18 cellular contexts compared by ENCODE assay signal in the genomic region with DNA sequence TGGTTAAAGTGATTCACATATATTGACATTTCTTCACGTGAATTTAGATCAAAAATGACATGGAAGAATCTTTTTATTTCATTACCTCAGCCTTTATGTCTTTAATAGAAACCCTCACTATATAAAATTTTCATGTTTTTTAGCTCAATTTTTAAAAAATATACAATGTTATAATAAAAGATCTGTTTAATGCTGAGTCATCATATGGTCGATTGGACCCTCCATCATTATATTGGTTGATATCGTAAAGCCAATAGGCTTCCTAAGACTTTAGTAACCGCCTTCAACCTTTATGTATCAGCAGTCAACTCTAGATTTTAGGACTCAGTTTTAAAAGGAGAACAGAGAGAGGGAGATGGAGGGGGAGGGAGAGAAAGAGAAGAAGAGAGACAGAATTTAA.
DNase-seq lines count a peak whose midpoint lies in the region; ATAC-seq, FAIRE-seq and TF ChIP-seq lines count a peak whose summit lies in the region.
"Had no signal": no experiment of that assay in that cellular context is flagged by ENCODE, and none has a peak within 500 bp of the region (broad histone marks: within the 10 kb centered on the region; RNA-seq: fewer than 3 reads in every experiment).

No MANE protein-coding gene starts in this region.

- DNase-seq in HepG2 (ENCODE audit: low spot score) (no peak), right lobe of liver (no peak), K562 (ENCODE audit: extremely low read depth in 1 of 4, low spot score in 3 of 4) (peak in 1 of 4 experiments; percentile 7), smooth muscle cell (lab: John Stamatoyannopoulos, UW; ENCODE audit: unreplicated experiment) (no peak)
- DNase-seq in activated CD4-positive, alpha-beta T cell treated with anti-CD3 and anti-CD28 coated beads for 4 hours: no peak
- DNase-seq: 8988T; C1 segment of cervical spinal cord; Calu3; CD4-positive, alpha-beta memory T cell; COR-L47; DMS53; DMS79 treated with DMSO at 0.1 percent for 48 hours; GF-D8; GOT3; HCEC 1CT had no signal

- H3K79me2 ChIP-seq in HepG2 (ENCODE audit: insufficient read depth, low read length) (no peaks in the 10 kb centered on the region), K562 (ENCODE audit: control insufficient read depth, insufficient read depth, low read length) (no peaks in the 10 kb centered on the region), smooth muscle cell (ENCODE audit: low read depth) (no peaks in the 10 kb centered on the region)

- H3K9ac ChIP-seq in HepG2 (ENCODE audit: insufficient read depth, low read depth, low read length) (no peak overlapping the region), K562 (ENCODE audit: insufficient read depth in 1 of 2, low read depth in 2 of 2, low read length in 2 of 2) (no peak overlapping the region), smooth muscle cell (ENCODE audit: low read depth) (no peak overlapping the region)

- no peak overlapping the region for H3K4me2 ChIP-seq in HepG2 (ENCODE audit: low read depth, low read length)
- no peak overlapping the region for H3K4me2 ChIP-seq in K562 (ENCODE audit: insufficient read depth, low read length)
- no peak overlapping the region for H3K4me2 ChIP-seq in smooth muscle cell

- H3K9me1 ChIP-seq in K562 (ENCODE audit: control insufficient read depth, insufficient read depth, low read length): no peaks in the 10 kb centered on the region

- TF ChIP-seq EP300 in HepG2 (IDR thresholded peaks at IDR 0.05; ENCODE audit: low read depth in 2 of 2, low read length in 2 of 2) (no peak), HepG2 (CRISPR knock-in tag; IDR thresholded peaks at IDR 0.05; ENCODE audit: borderline replicate concordance) (no peak), K562 (IDR thresholded peaks at IDR 0.05; ENCODE audit: low read length) (no peak)

- no peaks in the 10 kb centered on the region for H3F3A ChIP-seq in smooth muscle cell (ENCODE audit: low read depth)

- no peak overlapping the region for H3K27ac ChIP-seq in HepG2 (ENCODE audit: extremely low read length, insufficient read depth, low read length)
- no peak overlapping the region for H3K27ac ChIP-seq in right lobe of liver
- H3K27ac ChIP-seq in K562 (ENCODE audit: extremely low read depth, low read depth, low read length): no peak overlapping the region
- no peak overlapping the region for H3K27ac ChIP-seq in smooth muscle cell (ENCODE audit: low read depth)

- H3K4me3 ChIP-seq in HepG2 (replicated peaks in 1 of 3; ENCODE audit: insufficient read depth in 1 of 3, low read depth in 2 of 3, low read length in 3 of 3): no peak overlapping the region
- no peak overlapping the region for H3K4me3 ChIP-seq in right lobe of liver
- no peak overlapping the region for H3K4me3 ChIP-seq in K562
- no peak overlapping the region for H3K4me3 ChIP-seq in smooth muscle cell

- H3K36me3 ChIP-seq in HepG2 (replicated peaks in 1 of 2; ENCODE audit: control insufficient read depth in 1 of 2, insufficient read depth in 2 of 2, low read length in 2 of 2): no peaks in the 10 kb centered on the region
- no peaks in the 10 kb centered on the region for H3K36me3 ChIP-seq in right lobe of liver
- H3K36me3 ChIP-seq in K562 (ENCODE audit: control insufficient read depth, insufficient read depth, low read length): no peaks in the 10 kb centered on the region
- no peaks in the 10 kb centered on the region for H3K36me3 ChIP-seq in smooth muscle cell (ENCODE audit: low read depth)

- H3K4me1 ChIP-seq in HepG2 (ENCODE audit: insufficient read depth, low read length) (no peaks in the 10 kb centered on the region), right lobe of liver (no peaks in the 10 kb centered on the region), K562 (replicated peaks in 1 of 2; ENCODE audit: control insufficient read depth in 2 of 2, insufficient read depth in 2 of 2, low read length in 2 of 2) (no peaks in the 10 kb centered on the region), smooth muscle cell (ENCODE audit: low read depth) (no peaks in the 10 kb centered on the region)

- TF ChIP-seq POLR2A in HepG2 (IDR thresholded peaks at IDR 0.05; ENCODE audit: insufficient read depth in 1 of 2, low read depth in 2 of 2, low read length in 2 of 2): no peak
- TF ChIP-seq POLR2A in right lobe of liver (IDR thresholded peaks at IDR 0.05): no peak
- no peak for TF ChIP-seq POLR2A in K562 (conservative IDR thresholded peaks at IDR 0.05)

- CTCF ChIA-PET in HepG2 (lab: Yijun Ruan, JAX; ENCODE audit: low intra/inter-chr PET ratio, low total read pairs): no interaction called here
- CTCF ChIA-PET in K562 (lab: Yijun Ruan, JAX; ENCODE audit: low intra/inter-chr PET ratio): no interaction called here

- WGBS in HepG2 (ENCODE audit: low lambda C conversion rate): 12% methylated on average over 4 of the region's 4 CpGs
- WGBS in right lobe of liver (ENCODE audit: insufficient coverage, low coverage, low lambda C conversion rate, missing lambda C conversion rate): 56% methylated on average over 4 of the region's 4 CpGs
- 3% methylated on average over 4 of the region's 4 CpGs for WGBS in K562 (ENCODE audit: insufficient coverage, low coverage, missing lambda C conversion rate)
- 88% methylated on average over 4 of the region's 4 CpGs for WGBS in smooth muscle cell (ENCODE audit: low lambda C conversion rate)

- FAIRE-seq in HepG2 (lab: Jason Lieb, UNC) (no peak), K562 (lab: Jason Lieb, UNC) (no peak)
- FAIRE-seq: GM12891, GM18507 had no signal

- peaks cover 23% of the 10 kb centered on the region for H3K9me3 ChIP-seq in HepG2 (ENCODE audit: low read length)
- no peaks in the 10 kb centered on the region for H3K9me3 ChIP-seq in right lobe of liver
- H3K9me3 ChIP-seq in K562 (replicated peaks; ENCODE audit: control insufficient read depth, insufficient read depth, low read depth, low read length): no peaks in the 10 kb centered on the region; the same call in 1 of the 2 replicates
- H3K9me3 ChIP-seq in smooth muscle cell (replicated peaks; ENCODE audit: low read depth): no peaks in the 10 kb centered on the region

- TF ChIP-seq RAD21 in HepG2 (CRISPR knock-in tag; IDR thresholded peaks at IDR 0.05): no peak
- TF ChIP-seq RAD21 in K562 (CRISPR knock-in tag; conservative IDR thresholded peaks at IDR 0.05 in 1 of 2, IDR thresholded peaks at IDR 0.05 in 1 of 2): no peak

- TF ChIP-seq CTCF in HepG2 (CRISPR knock-in tag; IDR thresholded peaks at IDR 0.05) (no peak), right lobe of liver (IDR thresholded peaks at IDR 0.05) (no peak), K562 (IDR thresholded peaks at IDR 0.05 in 2 of 3, conservative IDR thresholded peaks at IDR 0.05 in 1 of 3; ENCODE audit: insufficient read depth in 2 of 3, low read depth in 1 of 3, low read length in 3 of 3) (no peak), smooth muscle cell (IDR thresholded peaks at IDR 0.05; ENCODE audit: borderline replicate concordance, insufficient read depth, poor library complexity, severe bottlenecking) (no peak)

- in situ Hi-C loops in HepG2 (cut with HindIII; ENCODE audit: extremely low pct_ligation_motif_present, low pct_unique_long_range_greater_than_20kb): no loop called here
- in situ Hi-C loops in K562 (cut with MboI): no loop called here

- BruUV-seq in HepG2 (replicated peaks; lab: Mats Ljungman, UMichigan) (no TSS peak), K562 (replicated peaks; lab: Mats Ljungman, UMichigan) (no TSS peak)

- POLR2A ChIA-PET in HepG2 (lab: Yijun Ruan, JAX): no interaction called here
- POLR2A ChIA-PET in K562 (lab: Yijun Ruan, JAX): no interaction called here

- H4K20me1 ChIP-seq in HepG2 (ENCODE audit: insufficient read depth, low read length) (no peaks in the 10 kb centered on the region), K562 (replicated peaks; ENCODE audit: control insufficient read depth, insufficient read depth, low read length) (no peaks in the 10 kb centered on the region), smooth muscle cell (ENCODE audit: low read depth) (no peaks in the 10 kb centered on the region)

- no peak overlapping the region for H2AFZ ChIP-seq in HepG2 (ENCODE audit: low read length)
- no peak overlapping the region for H2AFZ ChIP-seq in K562 (ENCODE audit: low read depth, low read length)
- peak overlapping the region; percentile 54 for H2AFZ ChIP-seq in smooth muscle cell (ENCODE audit: low read depth)

- ATAC-seq in HepG2 (no peak), right lobe of liver (no peak), K562 (no peak), GM21717 (IDR thresholded peaks at IDR 0.05; ENCODE audit: unreplicated experiment) (no peak)

- no peaks in the 10 kb centered on the region for H3K27me3 ChIP-seq in HepG2 (ENCODE audit: control insufficient read depth in 1 of 2, insufficient read depth in 2 of 2, low read length in 2 of 2)
- H3K27me3 ChIP-seq in right lobe of liver: no peaks in the 10 kb centered on the region
- no peaks in the 10 kb centered on the region for H3K27me3 ChIP-seq in K562 (ENCODE audit: control insufficient read depth in 2 of 2, insufficient read depth in 2 of 2, low read length in 2 of 2)
- no peaks in the 10 kb centered on the region for H3K27me3 ChIP-seq in smooth muscle cell (ENCODE audit: low read depth)

- intact Hi-C loops in HepG2 (cut with micrococcal nuclease; ENCODE audit: unreplicated experiment) (no loop called here), right lobe of liver (cut with DNase I) (no loop called here), K562 (cut with micrococcal nuclease) (no loop called here)

TF ChIP-seq in HepG2, 621 proteins besides CTCF, POLR2A, EP300 and RAD21 (continues in another document):
- TF ChIP-seq MAFK (conservative IDR thresholded peaks at IDR 0.05 in 1 of 2, IDR thresholded peaks at IDR 0.05 in 1 of 2; ENCODE audit: low read length in 2 of 2): peak; percentile 95 to 98

TF ChIP-seq in K562, 482 proteins besides CTCF, POLR2A, EP300 and RAD21:
- TF ChIP-seq YY1 (IDR thresholded peaks at IDR 0.05; ENCODE audit: borderline replicate concordance in 1 of 3, control insufficient read depth in 1 of 3, extremely low read depth in 1 of 3, insufficient read depth in 3 of 3, insufficient read length in 1 of 3, insufficient replicate concordance in 2 of 3, low read depth in 1 of 3, low read length in 2 of 3): no peak
- TF ChIP-seq MAFK (IDR thresholded peaks at IDR 0.05; ENCODE audit: low read length): peak; percentile 88
- TF ChIP-seq MAFG (tag; conservative IDR thresholded peaks at IDR 0.05): peak; percentile 76
- peak; percentile 63 for TF ChIP-seq C11orf30 (IDR thresholded peaks at IDR 0.05; ENCODE audit: low read depth)
- TF ChIP-seq NFE2L1 (tag; IDR thresholded peaks at IDR 0.05; ENCODE audit: borderline replicate concordance, low read depth): peak; percentile 28; the same call in 1 of the 2 replicates
- TF ChIP-seq MAFF (IDR thresholded peaks at IDR 0.05; ENCODE audit: low read length): peak; percentile 83
- no peak for TF ChIP-seq ZNF124 (CRISPR knock-in tag; IDR thresholded peaks at IDR 0.05)
- TF ChIP-seq ZNF316 (IDR thresholded peaks at IDR 0.05): peak; percentile 77

Comparison
In these comparisons a context has a peak if more than half of its experiments do, and no peak if none do; other contexts are left out.
1. Of the 241 proteins assayed by ChIP-seq in both HepG2 and K562: peak only in HepG2: none; only in K562: MAFG and NFE2L1; in both: MAFF and MAFK; in neither: 237.